Comparison of ENCODE assay signal across 14 cellular contexts in the genomic region with DNA sequence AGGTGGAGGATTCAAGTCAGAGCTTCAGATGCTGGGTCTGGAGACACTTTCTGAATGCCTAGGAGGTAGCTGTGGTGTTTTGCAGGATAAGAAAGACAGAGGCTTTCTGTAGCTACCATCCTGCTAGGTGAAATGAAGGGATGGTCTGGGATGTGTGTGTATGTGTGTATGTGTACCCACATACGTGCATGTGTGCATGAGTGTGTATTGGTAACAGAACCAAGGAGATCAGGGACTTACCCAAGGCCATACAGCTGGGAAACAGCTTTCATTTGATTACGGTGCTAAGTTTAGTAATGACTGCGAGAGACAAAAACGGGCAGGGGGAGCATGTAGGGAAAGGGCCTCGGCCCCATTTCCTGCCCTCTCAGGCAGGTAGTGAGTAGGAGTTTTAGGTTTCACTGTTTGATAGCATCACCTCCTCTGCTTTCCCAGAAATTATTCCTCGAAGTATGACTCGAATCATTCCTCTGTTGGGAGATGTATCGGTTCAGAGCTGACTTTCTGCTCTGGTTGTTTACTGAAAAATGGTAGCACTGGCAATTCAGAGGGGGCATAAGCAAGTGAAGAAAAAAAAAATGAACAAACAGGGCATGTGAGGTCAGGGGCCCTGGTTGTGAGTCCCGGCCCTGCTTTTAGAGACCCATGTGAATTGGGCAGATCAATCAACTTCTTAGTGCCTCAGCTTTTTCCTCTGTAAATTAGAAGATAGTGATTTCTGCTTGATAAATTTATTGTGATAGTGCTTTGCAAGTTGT.
DNase-seq lines count a peak whose midpoint lies in the region; ATAC-seq lines count a peak whose summit lies in the region.
"Had no signal": no experiment of that assay in that cellular context is flagged by ENCODE, and none has a peak within 500 bp of the region (broad histone marks: within the 10 kb centered on the region; RNA-seq: fewer than 3 reads in every experiment).

No MANE protein-coding gene starts in this region.

- H3K9ac ChIP-seq in muscle layer of colon (ENCODE audit: low read length): peak overlapping the region; percentile 17

- POLR2A ChIA-PET in activated CD4-positive, alpha-beta T cell treated with anti-CD3 and anti-CD28 coated beads, Interleukin-2, amount 10 ng/mL, durations not matched to agents 7 days and 5 days (lab: Charles Lee): interaction anchor here (0.6 kb wide), 1 partner anchor 207 kb away, joined by 3 read pairs; no protein-coding TSS in a partner anchor

- H3K27me3 Mint-ChIP-seq in activated CD4-positive, alpha-beta T cell treated with anti-CD3 and anti-CD28 coated beads, Interleukin-2, amount 10 ng/mL, durations not matched to agents 7 days and 5 days: no peaks in the 10 kb centered on the region
- H3K27me3 Mint-ChIP-seq in activated T-helper 1 cell treated with anti-CD3 and anti-CD28 coated beads, Interleukin-12 subunit alpha, Interleukin-12 subunit beta, Interleukin-2, Interleukin-4 antibody, amounts not matched to agents 30 ng/mL and 10 ng/mL and 1 ng/mL, durations not matched to agents 14 hours and 24 hours and 36 hours (ENCODE audit: insufficient read depth): peaks cover 2% of the 10 kb centered on the region
- no peaks in the 10 kb centered on the region for H3K27me3 Mint-ChIP-seq in stimulated activated memory B cell treated with anti-CD40 and anti-IgM and Interleukin-4, amounts not matched to agents 10 μg/mL and 1 μg/mL and 100 μg/mL, for 72 hours

- CTCF ChIA-PET in activated CD4-positive, alpha-beta T cell treated with anti-CD3 and anti-CD28 coated beads, Interleukin-2, amount 10 ng/mL, durations not matched to agents 7 days and 5 days (lab: Charles Lee): interaction anchor here (0.9 to 2.1 kb wide), 10 partner anchors 8 to 670 kb away, joined by 3 to 7 read pairs (median 3); no protein-coding TSS in a partner anchor

- no peak overlapping the region for H3K4me3 Mint-ChIP-seq in activated CD4-positive, alpha-beta T cell treated with anti-CD3 and anti-CD28 coated beads, Interleukin-2, amount 10 ng/mL, durations not matched to agents 7 days and 5 days
- H3K4me3 Mint-ChIP-seq in activated T-helper 1 cell treated with anti-CD3 and anti-CD28 coated beads, Interleukin-12 subunit alpha, Interleukin-12 subunit beta, Interleukin-2, Interleukin-4 antibody, amounts not matched to agents 30 ng/mL and 10 ng/mL and 1 ng/mL, durations not matched to agents 14 hours and 24 hours and 36 hours: peak overlapping the region; percentile 57
- H3K4me3 Mint-ChIP-seq in stimulated activated memory B cell treated with anti-CD40 and anti-IgM and Interleukin-4, amounts not matched to agents 10 μg/mL and 1 μg/mL and 100 μg/mL, for 72 hours: no peak overlapping the region

- H3K27ac ChIP-seq in muscle layer of colon (ENCODE audit: low read depth, low read length): peak overlapping the region; percentile 22
- H3K27ac ChIP-seq: cardiac muscle cell, HL-60, neutrophil had no signal

- H3K4me1 Mint-ChIP-seq in activated CD4-positive, alpha-beta T cell treated with anti-CD3 and anti-CD28 coated beads, Interleukin-2, amount 10 ng/mL, durations not matched to agents 7 days and 5 days: peaks cover 35% of the 10 kb centered on the region
- peaks cover 55% of the 10 kb centered on the region for H3K4me1 Mint-ChIP-seq in activated T-helper 1 cell treated with anti-CD3 and anti-CD28 coated beads, Interleukin-12 subunit alpha, Interleukin-12 subunit beta, Interleukin-2, Interleukin-4 antibody, amounts not matched to agents 30 ng/mL and 10 ng/mL and 1 ng/mL, durations not matched to agents 14 hours and 24 hours and 36 hours (ENCODE audit: low read depth)
- peaks cover 47% of the 10 kb centered on the region for H3K4me1 Mint-ChIP-seq in stimulated activated memory B cell treated with anti-CD40 and anti-IgM and Interleukin-4, amounts not matched to agents 10 μg/mL and 1 μg/mL and 100 μg/mL, for 72 hours

- H3K27me3 ChIP-seq in muscle layer of colon (ENCODE audit: control insufficient read depth in 1 of 2, insufficient read depth in 2 of 2, low read length in 2 of 2): no peaks in the 10 kb centered on the region
- H3K27me3 ChIP-seq: cardiac muscle cell, neutrophil, suprapubic skin had no signal

- no peak overlapping the region for H3K27ac Mint-ChIP-seq in activated CD4-positive, alpha-beta T cell treated with anti-CD3 and anti-CD28 coated beads, Interleukin-2, amount 10 ng/mL, durations not matched to agents 7 days and 5 days
- peak overlapping the region; percentile 90 for H3K27ac Mint-ChIP-seq in activated T-helper 1 cell treated with anti-CD3 and anti-CD28 coated beads, Interleukin-12 subunit alpha, Interleukin-12 subunit beta, Interleukin-2, Interleukin-4 antibody, amounts not matched to agents 30 ng/mL and 10 ng/mL and 1 ng/mL, durations not matched to agents 14 hours and 24 hours and 36 hours
- peak overlapping the region; percentile 46 for H3K27ac Mint-ChIP-seq in stimulated activated memory B cell treated with anti-CD40 and anti-IgM and Interleukin-4, amounts not matched to agents 10 μg/mL and 1 μg/mL and 100 μg/mL, for 72 hours

- H3K4me1 ChIP-seq in muscle layer of colon (ENCODE audit: insufficient read depth, low read length): peaks cover 64% of the 10 kb centered on the region

- peaks cover 11% of the 10 kb centered on the region for H3K36me3 Mint-ChIP-seq in activated CD4-positive, alpha-beta T cell treated with anti-CD3 and anti-CD28 coated beads, Interleukin-2, amount 10 ng/mL, durations not matched to agents 7 days and 5 days (ENCODE audit: low read depth)
- peaks cover 5% of the 10 kb centered on the region for H3K36me3 Mint-ChIP-seq in activated T-helper 1 cell treated with anti-CD3 and anti-CD28 coated beads, Interleukin-12 subunit alpha, Interleukin-12 subunit beta, Interleukin-2, Interleukin-4 antibody, amounts not matched to agents 30 ng/mL and 10 ng/mL and 1 ng/mL, durations not matched to agents 14 hours and 24 hours and 36 hours (ENCODE audit: low read depth)
- peaks cover 5% of the 10 kb centered on the region for H3K36me3 Mint-ChIP-seq in stimulated activated memory B cell treated with anti-CD40 and anti-IgM and Interleukin-4, amounts not matched to agents 10 μg/mL and 1 μg/mL and 100 μg/mL, for 72 hours

- no peaks in the 10 kb centered on the region for H3K9me3 Mint-ChIP-seq in activated CD4-positive, alpha-beta T cell treated with anti-CD3 and anti-CD28 coated beads, Interleukin-2, amount 10 ng/mL, durations not matched to agents 7 days and 5 days
- no peaks in the 10 kb centered on the region for H3K9me3 Mint-ChIP-seq in activated T-helper 1 cell treated with anti-CD3 and anti-CD28 coated beads, Interleukin-12 subunit alpha, Interleukin-12 subunit beta, Interleukin-2, Interleukin-4 antibody, amounts not matched to agents 30 ng/mL and 10 ng/mL and 1 ng/mL, durations not matched to agents 14 hours and 24 hours and 36 hours
- H3K9me3 Mint-ChIP-seq in stimulated activated memory B cell treated with anti-CD40 and anti-IgM and Interleukin-4, amounts not matched to agents 10 μg/mL and 1 μg/mL and 100 μg/mL, for 72 hours: no peaks in the 10 kb centered on the region

- peak; percentile 73 for ATAC-seq in stimulated activated memory B cell treated with anti-CD40 and anti-IgM and Interleukin-4, amounts not matched to agents 10 μg/mL and 1 μg/mL and 100 μg/mL, for 72 hours
- ATAC-seq in HG03469 (IDR thresholded peaks at IDR 0.05; ENCODE audit: unreplicated experiment): no peak

- intact Hi-C loops in activated T-helper 1 cell treated with anti-CD3 and anti-CD28 coated beads, Interleukin-12 subunit alpha, Interleukin-12 subunit beta, Interleukin-2, Interleukin-4 antibody, amounts not matched to agents 30 ng/mL and 10 ng/mL and 1 ng/mL, durations not matched to agents 14 hours and 24 hours and 36 hours (cut with micrococcal nuclease): loop anchor here (1.0 to 2.0 kb wide), 18 partner anchors 15 to 633 kb away; no protein-coding TSS in a partner anchor

- H3K36me3 ChIP-seq in muscle layer of colon (ENCODE audit: insufficient read depth, low read length): peaks cover 8% of the 10 kb centered on the region
- H3K36me3 ChIP-seq: cardiac muscle cell, neutrophil, suprapubic skin had no signal

- no peaks in the 10 kb centered on the region for H3K9me3 ChIP-seq in muscle layer of colon (ENCODE audit: low read length)
- H3K9me3 ChIP-seq: neutrophil, suprapubic skin had no signal

- DNase-seq in activated CD4-positive, alpha-beta T cell treated with anti-CD3 and anti-CD28 coated beads for 24 hours (ENCODE audit: low read depth in 2 of 2): peak; percentile 37 to 44
- no peak for DNase-seq in activated CD4-positive, alpha-beta T cell treated with anti-CD3 and anti-CD28 coated beads, Interleukin-2, amount 10 ng/mL, durations not matched to agents 7 days and 5 days
- DNase-seq in activated T-helper 1 cell treated with anti-CD3 and anti-CD28 coated beads, Interleukin-12 subunit alpha, Interleukin-12 subunit beta, Interleukin-2, Interleukin-4 antibody, amounts not matched to agents 30 ng/mL and 10 ng/mL and 1 ng/mL, durations not matched to agents 14 hours and 24 hours and 36 hours (ENCODE audit: low spot score): peak; percentile 26
- DNase-seq in DMS153 (lab: John Stamatoyannopoulos, UW) (no peak), DMS79 (lab: John Stamatoyannopoulos, UW) (no peak)
- DNase-seq: head of caudate nucleus, NCI-H1436 had no signal

- no peak overlapping the region for H3K4me3 ChIP-seq in muscle layer of colon (ENCODE audit: low read depth in 1 of 2, low read length in 2 of 2)
- H3K4me3 ChIP-seq: cardiac muscle cell, suprapubic skin had no signal

Comparison
In these comparisons a context has a peak if more than half of its experiments do, and no peak if none do; other contexts are left out.
1. DNase-seq: peak in activated CD4-positive, alpha-beta T cell treated with anti-CD3 and anti-CD28 coated beads for 24 hours (2 of 2) and activated T-helper 1 cell treated with anti-CD3 and anti-CD28 coated beads, Interleukin-12 subunit alpha, Interleukin-12 subunit beta, Interleukin-2, Interleukin-4 antibody, amounts not matched to agents 30 ng/mL and 10 ng/mL and 1 ng/mL, durations not matched to agents 14 hours and 24 hours and 36 hours (single experiment); none in activated CD4-positive, alpha-beta T cell treated with anti-CD3 and anti-CD28 coated beads, Interleukin-2, amount 10 ng/mL, durations not matched to agents 7 days and 5 days (single experiment), DMS153 (single experiment) and DMS79 (single experiment).